Comparison of ENCODE assay signal across 1 cellular context in the genomic region with DNA sequence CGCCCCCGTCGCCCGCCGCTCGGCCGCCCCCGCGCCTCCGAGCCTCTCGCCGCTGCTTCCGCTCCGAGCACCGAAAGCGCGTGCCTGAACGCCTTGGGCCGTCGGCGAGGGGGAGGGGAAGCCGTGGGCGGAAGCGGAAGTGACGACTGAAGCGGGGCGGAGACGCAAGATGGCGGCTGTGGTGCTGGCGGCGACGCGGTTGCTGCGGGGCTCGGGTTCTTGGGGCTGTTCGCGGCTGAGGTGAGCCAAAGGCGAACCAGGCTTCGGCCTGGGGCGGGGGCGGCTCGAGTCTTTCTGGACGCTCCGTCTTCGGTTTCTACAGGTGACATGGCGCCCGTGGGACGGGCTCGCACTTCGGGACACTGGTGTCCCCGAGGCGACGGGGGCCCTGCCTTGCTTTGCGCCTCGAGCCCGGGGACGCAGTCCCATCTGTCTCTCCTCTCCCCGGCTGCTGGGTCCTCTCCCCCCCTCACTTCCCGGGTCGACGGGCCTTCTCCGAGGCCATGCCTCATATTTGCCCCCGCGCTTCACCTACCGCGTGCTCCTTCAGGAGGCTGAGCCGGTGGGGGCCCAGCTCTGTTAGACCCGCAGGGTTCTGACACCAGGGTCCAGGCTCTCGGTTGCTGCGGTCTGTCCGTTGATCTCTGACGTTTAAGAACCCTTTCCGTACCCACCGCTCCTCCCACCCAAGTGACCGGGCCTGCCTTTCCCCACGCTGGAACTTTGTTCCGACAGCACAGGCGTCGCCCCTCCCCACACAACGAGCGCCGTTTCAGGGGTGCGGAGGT.
TF ChIP-seq lines count a peak whose summit lies in the region.

Gene ENTR1, minus strand, starts transcription at position 115 of the 788 bp plus-strand sequence. CDS start 217 bp downstream, outside the sequence.
Gene PMPCA, plus strand, starts transcription at position 159 of the 788 bp plus-strand sequence. Its CDS starts 11 bp downstream, at position 170.

TF ChIP-seq in HepG2, 621 proteins besides CTCF, POLR2A, EP300 and RAD21 (continued from another document and continues in another):
- TF ChIP-seq ZNF512 (CRISPR knock-in tag; IDR thresholded peaks at IDR 0.05) (no peak), CERS6 (CRISPR knock-in tag; IDR thresholded peaks at IDR 0.05) (no peak), ZNF724P (CRISPR knock-in tag; IDR thresholded peaks at IDR 0.05; ENCODE audit: borderline replicate concordance) (peak; percentile 76), ZNF552 (CRISPR knock-in tag; IDR thresholded peaks at IDR 0.05; ENCODE audit: borderline replicate concordance) (no peak), ARID3A (IDR thresholded peaks at IDR 0.05; ENCODE audit: low read depth, low read length) (no peak), MEIS1 (CRISPR knock-in tag; IDR thresholded peaks at IDR 0.05; ENCODE audit: borderline replicate concordance) (no peak; the same call in 1 of the 2 replicates), ZNF816 (CRISPR knock-in tag; IDR thresholded peaks at IDR 0.05; ENCODE audit: borderline replicate concordance) (no peak), MTA3 (CRISPR knock-in tag; IDR thresholded peaks at IDR 0.05) (no peak), TAF1 (CRISPR knock-in tag; IDR thresholded peaks at IDR 0.05) (peak; percentile 97), ZBTB20 (CRISPR knock-in tag; IDR thresholded peaks at IDR 0.05; ENCODE audit: borderline replicate concordance, low read depth) (no peak), KLF13 (CRISPR knock-in tag; IDR thresholded peaks at IDR 0.05) (no peak), ZNF251 (CRISPR knock-in tag; IDR thresholded peaks at IDR 0.05) (no peak), ZNF598 (CRISPR knock-in tag; IDR thresholded peaks at IDR 0.05; ENCODE audit: borderline replicate concordance) (0 out of 2 replicates have a peak, but pooled peaks have one; percentile 24), HNRNPK (IDR thresholded peaks at IDR 0.05; ENCODE audit: low read depth, low read length, poor library complexity, severe bottlenecking) (peak; percentile 60), HOXA3 (CRISPR knock-in tag; IDR thresholded peaks at IDR 0.05) (peak; percentile 97), CENPT (CRISPR knock-in tag; IDR thresholded peaks at IDR 0.05; ENCODE audit: low read depth) (0 out of 2 replicates have a peak, but pooled peaks have one; percentile 11), HINFP (CRISPR knock-in tag; IDR thresholded peaks at IDR 0.05; ENCODE audit: low read depth) (no peak), PTBP1 (IDR thresholded peaks at IDR 0.05; ENCODE audit: low read depth, low read length, poor library complexity, severe bottlenecking) (no peak), POGK (CRISPR knock-in tag; conservative IDR thresholded peaks at IDR 0.05) (peak; percentile 92), GTF3A (CRISPR knock-in tag; conservative IDR thresholded peaks at IDR 0.05) (no peak; the same call in 1 of the 2 replicates), NFIC (IDR thresholded peaks at IDR 0.05; ENCODE audit: low read length) (no peak), U2AF1 (optimal IDR thresholded peaks at IDR 0.05; ENCODE audit: low read depth, low read length) (no peak), ZMYM2 (CRISPR knock-in tag; IDR thresholded peaks at IDR 0.05) (no peak), ZNF367 (CRISPR knock-in tag; IDR thresholded peaks at IDR 0.05; ENCODE audit: borderline replicate concordance) (0 out of 2 replicates have a peak, but pooled peaks have one; percentile 55), ZNF263 (CRISPR knock-in tag; IDR thresholded peaks at IDR 0.05) (no peak), RBFOX2 (IDR thresholded peaks at IDR 0.05; ENCODE audit: low read depth, low read length) (peak; percentile 96), HMG20B (CRISPR knock-in tag; conservative IDR thresholded peaks at IDR 0.05) (no peak), NKX3-1 (CRISPR knock-in tag; IDR thresholded peaks at IDR 0.05) (peak; percentile 47; the same call in 1 of the 2 replicates), PHF21A (CRISPR knock-in tag; IDR thresholded peaks at IDR 0.05) (no peak), ZNF34 (CRISPR knock-in tag; IDR thresholded peaks at IDR 0.05; ENCODE audit: borderline replicate concordance) (no peak)
- TF ChIP-seq, protein P1, sequence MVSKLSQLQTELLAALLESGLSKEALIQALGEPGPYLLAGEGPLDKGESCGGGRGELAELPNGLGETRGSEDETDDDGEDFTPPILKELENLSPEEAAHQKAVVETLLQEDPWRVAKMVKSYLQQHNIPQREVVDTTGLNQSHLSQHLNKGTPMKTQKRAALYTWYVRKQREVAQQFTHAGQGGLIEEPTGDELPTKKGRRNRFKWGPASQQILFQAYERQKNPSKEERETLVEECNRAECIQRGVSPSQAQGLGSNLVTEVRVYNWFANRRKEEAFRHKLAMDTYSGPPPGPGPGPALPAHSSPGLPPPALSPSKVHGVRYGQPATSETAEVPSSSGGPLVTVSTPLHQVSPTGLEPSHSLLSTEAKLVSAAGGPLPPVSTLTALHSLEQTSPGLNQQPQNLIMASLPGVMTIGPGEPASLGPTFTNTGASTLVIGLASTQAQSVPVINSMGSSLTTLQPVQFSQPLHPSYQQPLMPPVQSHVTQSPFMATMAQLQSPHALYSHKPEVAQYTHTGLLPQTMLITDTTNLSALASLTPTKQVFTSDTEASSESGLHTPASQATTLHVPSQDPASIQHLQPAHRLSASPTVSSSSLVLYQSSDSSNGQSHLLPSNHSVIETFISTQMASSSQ (IDR thresholded peaks at IDR 0.05; ENCODE audit: low read depth), result no peak; the same call in 1 of the 2 replicates
- TF ChIP-seq, protein P1 (CRISPR knock-in tag; IDR thresholded peaks at IDR 0.05; ENCODE audit: borderline replicate concordance), result 0 out of 2 replicates have a peak, but pooled peaks have one; percentile 6
- TF ChIP-seq, protein P2, sequence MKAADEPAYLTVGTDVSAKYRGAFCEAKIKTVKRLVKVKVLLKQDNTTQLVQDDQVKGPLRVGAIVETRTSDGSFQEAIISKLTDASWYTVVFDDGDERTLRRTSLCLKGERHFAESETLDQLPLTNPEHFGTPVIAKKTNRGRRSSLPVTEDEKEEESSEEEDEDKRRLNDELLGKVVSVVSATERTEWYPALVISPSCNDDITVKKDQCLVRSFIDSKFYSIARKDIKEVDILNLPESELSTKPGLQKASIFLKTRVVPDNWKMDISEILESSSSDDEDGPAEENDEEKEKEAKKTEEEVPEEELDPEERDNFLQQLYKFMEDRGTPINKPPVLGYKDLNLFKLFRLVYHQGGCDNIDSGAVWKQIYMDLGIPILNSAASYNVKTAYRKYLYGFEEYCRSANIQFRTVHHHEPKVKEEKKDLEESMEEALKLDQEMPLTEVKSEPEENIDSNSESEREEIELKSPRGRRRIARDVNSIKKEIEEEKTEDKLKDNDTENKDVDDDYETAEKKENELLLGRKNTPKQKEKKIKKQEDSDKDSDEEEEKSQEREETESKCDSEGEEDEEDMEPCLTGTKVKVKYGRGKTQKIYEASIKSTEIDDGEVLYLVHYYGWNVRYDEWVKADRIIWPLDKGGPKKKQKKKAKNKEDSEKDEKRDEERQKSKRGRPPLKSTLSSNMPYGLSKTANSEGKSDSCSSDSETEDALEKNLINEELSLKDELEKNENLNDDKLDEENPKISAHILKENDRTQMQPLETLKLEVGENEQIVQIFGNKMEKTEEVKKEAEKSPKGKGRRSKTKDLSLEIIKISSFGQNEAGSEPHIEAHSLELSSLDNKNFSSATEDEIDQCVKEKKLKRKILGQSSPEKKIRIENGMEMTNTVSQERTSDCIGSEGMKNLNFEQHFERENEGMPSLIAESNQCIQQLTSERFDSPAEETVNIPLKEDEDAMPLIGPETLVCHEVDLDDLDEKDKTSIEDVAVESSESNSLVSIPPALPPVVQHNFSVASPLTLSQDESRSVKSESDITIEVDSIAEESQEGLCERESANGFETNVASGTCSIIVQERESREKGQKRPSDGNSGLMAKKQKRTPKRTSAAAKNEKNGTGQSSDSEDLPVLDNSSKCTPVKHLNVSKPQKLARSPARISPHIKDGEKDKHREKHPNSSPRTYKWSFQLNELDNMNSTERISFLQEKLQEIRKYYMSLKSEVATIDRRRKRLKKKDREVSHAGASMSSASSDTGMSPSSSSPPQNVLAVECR (CRISPR knock-in tag; IDR thresholded peaks at IDR 0.05; ENCODE audit: borderline replicate concordance), result peak; percentile 94; the same call in 1 of the 2 replicates
- TF ChIP-seq, protein P3, sequence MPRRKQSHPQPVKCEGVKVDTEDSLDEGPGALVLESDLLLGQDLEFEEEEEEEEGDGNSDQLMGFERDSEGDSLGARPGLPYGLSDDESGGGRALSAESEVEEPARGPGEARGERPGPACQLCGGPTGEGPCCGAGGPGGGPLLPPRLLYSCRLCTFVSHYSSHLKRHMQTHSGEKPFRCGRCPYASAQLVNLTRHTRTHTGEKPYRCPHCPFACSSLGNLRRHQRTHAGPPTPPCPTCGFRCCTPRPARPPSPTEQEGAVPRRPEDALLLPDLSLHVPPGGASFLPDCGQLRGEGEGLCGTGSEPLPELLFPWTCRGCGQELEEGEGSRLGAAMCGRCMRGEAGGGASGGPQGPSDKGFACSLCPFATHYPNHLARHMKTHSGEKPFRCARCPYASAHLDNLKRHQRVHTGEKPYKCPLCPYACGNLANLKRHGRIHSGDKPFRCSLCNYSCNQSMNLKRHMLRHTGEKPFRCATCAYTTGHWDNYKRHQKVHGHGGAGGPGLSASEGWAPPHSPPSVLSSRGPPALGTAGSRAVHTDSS (CRISPR knock-in tag; conservative IDR thresholded peaks at IDR 0.05), result 0 out of 2 replicates have a peak, but pooled peaks have one; percentile 62
- TF ChIP-seq, protein P4, sequence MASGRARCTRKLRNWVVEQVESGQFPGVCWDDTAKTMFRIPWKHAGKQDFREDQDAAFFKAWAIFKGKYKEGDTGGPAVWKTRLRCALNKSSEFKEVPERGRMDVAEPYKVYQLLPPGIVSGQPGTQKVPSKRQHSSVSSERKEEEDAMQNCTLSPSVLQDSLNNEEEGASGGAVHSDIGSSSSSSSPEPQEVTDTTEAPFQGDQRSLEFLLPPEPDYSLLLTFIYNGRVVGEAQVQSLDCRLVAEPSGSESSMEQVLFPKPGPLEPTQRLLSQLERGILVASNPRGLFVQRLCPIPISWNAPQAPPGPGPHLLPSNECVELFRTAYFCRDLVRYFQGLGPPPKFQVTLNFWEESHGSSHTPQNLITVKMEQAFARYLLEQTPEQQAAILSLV (CRISPR knock-in tag; IDR thresholded peaks at IDR 0.05; ENCODE audit: borderline replicate concordance), result no peak; the same call in 1 of the 2 replicates
